ENCODE assay signal across 8 cellular contexts in the genomic region with DNA sequence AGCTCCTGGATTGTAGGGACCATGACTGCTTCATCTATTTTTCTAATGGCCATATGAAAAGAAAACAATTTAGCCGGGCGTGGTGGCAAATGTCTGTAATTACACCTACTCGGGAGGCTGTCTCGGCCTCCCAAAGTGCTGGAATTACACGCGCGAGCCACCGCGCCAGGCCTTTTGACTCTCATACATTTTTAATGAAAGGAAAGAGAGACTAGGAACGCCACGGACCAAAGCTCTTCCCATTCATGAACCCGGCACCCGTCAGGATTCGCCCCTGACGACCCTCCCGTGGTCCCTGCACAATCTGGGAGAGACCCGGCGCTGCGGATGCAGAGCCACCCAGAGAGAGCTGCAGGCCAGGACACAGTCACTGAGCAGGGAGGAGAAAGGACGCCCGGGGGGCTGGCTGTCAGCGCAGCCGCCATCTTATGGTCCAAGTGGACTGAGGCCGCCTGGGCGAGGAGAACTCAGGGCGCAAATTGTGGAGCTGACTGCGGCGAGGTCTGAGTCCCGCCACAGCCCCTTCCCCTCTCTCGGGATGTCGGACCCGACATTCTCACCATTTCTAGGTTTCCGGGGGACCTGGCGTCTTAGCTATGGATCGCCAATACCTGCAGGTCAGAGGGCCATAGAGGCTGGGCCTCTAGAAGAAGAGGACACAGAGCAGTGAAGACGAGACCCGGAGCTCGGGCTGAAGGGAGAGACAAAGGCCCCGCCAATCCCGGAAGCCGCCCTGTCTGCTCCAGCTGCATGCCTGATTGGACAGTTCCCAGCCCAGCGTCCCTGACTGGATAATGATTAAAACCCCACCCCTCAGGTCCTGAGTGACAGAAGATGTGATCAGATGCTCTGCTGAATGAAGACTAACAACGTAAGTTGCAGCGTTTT. TPM values are rescaled to one million over a fixed set of nuclear protein-coding genes. Genes with fewer than 3 reads are reported as not detected.
DNase-seq lines count a peak whose midpoint lies in the region; ATAC-seq and TF ChIP-seq lines count a peak whose summit lies in the region.

Gene ZNF681 (minus strand): TSS at position 705 of the 888 bp plus-strand sequence. CDS start 142 bp downstream, at position 563.

- no peak for TF ChIP-seq CTCF in osteoblast (IDR thresholded peaks at IDR 0.05; ENCODE audit: extremely low read depth, low read depth, low read length)
- TF ChIP-seq CTCF in testis (IDR thresholded peaks at IDR 0.05): peak in 1 of 3 experiments; percentile 18

- H3K27ac ChIP-seq in osteoblast (ENCODE audit: low read depth, low read length): peak within 1 kb of the TSS; percentile 67
- H3K27ac ChIP-seq in testis: peak within 1 kb of the TSS; percentile 51 to 84

- H4K20me1 ChIP-seq in osteoblast (ENCODE audit: insufficient read depth, low read length): no peaks in the 10 kb centered on the region

- WGBS in testis, 2 donors: 1% methylated on average over 27 to 44 of the region's 44 CpGs

- no peaks in the 10 kb centered on the region for H3K36me3 ChIP-seq in osteoblast (ENCODE audit: insufficient read depth, low read length)
- no peaks in the 10 kb centered on the region for H3K36me3 ChIP-seq in testis (ENCODE audit: low read depth, missing control alignments)

- ATAC-seq in GM19455 (IDR thresholded peaks at IDR 0.05; ENCODE audit: unreplicated experiment): peak; percentile 73

- intact Hi-C loops in testis (cut with DNase I; ENCODE audit: low total_unique reads): no loop called here

- H3K27me3 ChIP-seq in osteoblast (ENCODE audit: insufficient read depth, low read length) (no peaks in the 10 kb centered on the region), testis (no peaks in the 10 kb centered on the region)

- no peaks in the 10 kb centered on the region for H3K79me2 ChIP-seq in osteoblast (ENCODE audit: insufficient read depth, low read length)

- peak within 1 kb of the TSS; percentile 98 for H2AFZ ChIP-seq in osteoblast (ENCODE audit: low read length)

- H3K4me2 ChIP-seq in osteoblast (ENCODE audit: insufficient read depth, low read length): peak within 1 kb of the TSS; percentile 81

- H3K4me1 ChIP-seq in osteoblast (ENCODE audit: insufficient read depth, low read length) (peaks cover 3% of the 10 kb centered on the region), testis (peaks cover 7% of the 10 kb centered on the region)

- H3K9me3 ChIP-seq in osteoblast (ENCODE audit: low read depth, low read length): no peaks in the 10 kb centered on the region
- H3K9me3 ChIP-seq in testis: no peaks in the 10 kb centered on the region

- H3K4me3 ChIP-seq in osteoblast (ENCODE audit: insufficient read depth, low read length) (peak within 1 kb of the TSS; percentile 81), testis (peak within 1 kb of the TSS; percentile 64 to 69)

- peak; percentile 45 for DNase-seq in COR-L47 (lab: John Stamatoyannopoulos, UW)
- peak; percentile 52 for DNase-seq in HS-5 (ENCODE audit: low read depth)
- peak; percentile 96 for DNase-seq in RPMI7951 (ENCODE audit: low read depth)
- DNase-seq in activated naive CD4-positive, alpha-beta T cell treated with Interleukin-2 at 50 U/mL for 16 hours: peak; percentile 87
- DNase-seq in glomerular endothelial cell (ENCODE audit: extremely low read depth, low read depth, low spot score): peak; percentile 57
- DNase-seq in osteoblast (ENCODE audit: insufficient read length, low spot score, missing footprints): peak; percentile 94
- peak; percentile 97 for DNase-seq in testis

- TF ChIP-seq POLR2A in testis (IDR thresholded peaks at IDR 0.05): no peak

RNA-seq across cellular contexts. Expression of gene ZNF681, which starts in this region (rescaled TPM):
- total RNA-seq in RPMI7951 (2014; rRNA removed; shearing (Covaris generic)): 2.3 and 3.8 TPM in 2 replicates
- total RNA-seq in glomerular endothelial cell (1.2 and 1.6 TPM in 2 replicates), osteoblast (0.36 and 0.88 TPM in 2 replicates), testis (1 to 10 TPM; 4.5 TPM)
- 1.1 TPM for polyA plus RNA-seq in testis (ENCODE audit: insufficient read depth, low read depth, low replicate concordance)

Comparison
In these comparisons a context has a peak if more than half of its experiments do, and no peak if none do; other contexts are left out.
1. Peak in every context shown above with its lines: DNase-seq, ATAC-seq, H3K4me3 ChIP-seq and H3K27ac ChIP-seq.
2. Peak in DNase-seq, H3K4me3 ChIP-seq, H3K27ac ChIP-seq and H3K4me2 ChIP-seq in osteoblast; RNA of the gene not detected or under 1 TPM.
3. DNase-seq: peak in every context shown above with its lines; median percentile 97 in testis; 96 in RPMI7951; 94 in osteoblast; 87 in activated naive CD4-positive, alpha-beta T cell treated with Interleukin-2 at 50 U/mL for 16 hours; 57 in glomerular endothelial cell; 52 in HS-5; 45 in COR-L47.